7 cellular contexts compared by ENCODE assay signal in genomic region chr21:33323610-33324009, GRCh38. TPM values are rescaled to one million over a fixed set of nuclear protein-coding genes. Genes with fewer than 3 reads are reported as not detected.
DNase-seq lines count a peak whose midpoint lies in the region; TF ChIP-seq lines count a peak whose summit lies in the region.
"Not testable (repeated sequence)": the region's sequence is repeated elsewhere in the genome, so short reads cannot be mapped to it uniquely, and the experiment has no call there.

No MANE protein-coding gene starts in this region.

- not testable (repeated sequence) for H3K4me1 Mint-ChIP-seq in endodermal cell

- H3K9ac ChIP-seq in Loucy (ENCODE audit: low read depth, low read length, poor library complexity, severe bottlenecking), result peak overlapping the region; percentile 95
- H3K9ac ChIP-seq in endodermal cell (ENCODE audit: extremely low read depth, low read length, poor library complexity, severe bottlenecking), result not testable (repeated sequence)

- H3K4me3 ChIP-seq in DOHH2 (ENCODE audit: low read length) (peak overlapping the region; percentile 98), Loucy (ENCODE audit: low read length, poor library complexity, severe bottlenecking) (peak overlapping the region; percentile 95), endodermal cell (ENCODE audit: low read length) (peak overlapping the region; percentile 92), hepatocyte (peak overlapping the region; percentile 66), muscle layer of duodenum (ENCODE audit: low read depth in 1 of 2, low read length in 2 of 2) (peak overlapping the region; percentile 90 to 96), spleen (peak overlapping the region in 5 of 8 donors; percentile 79 to 98 (median 90))

- peaks cover 10% of the 10 kb centered on the region for H3F3A ChIP-seq in DOHH2 (ENCODE audit: control insufficient read depth, insufficient read depth)
- not testable (repeated sequence) for H3F3A ChIP-seq in Loucy (ENCODE audit: low read depth)

- intact Hi-C loops in spleen (cut with DNase I; ENCODE audit: low total_unique reads), result not testable (repeated sequence)

- not testable (repeated sequence) for H3K27me3 ChIP-seq in DOHH2 (ENCODE audit: control insufficient read depth, low read length); Loucy (ENCODE audit: insufficient read depth, low read length, poor library complexity, severe bottlenecking); endodermal cell (ENCODE audit: control insufficient read depth, insufficient read depth, low read length, poor library complexity, severe bottlenecking); hepatocyte; muscle layer of duodenum (ENCODE audit: low read depth, low read length); spleen (replicated peaks in 1 of 7)

- DNase-seq in endodermal cell; hepatocyte (ENCODE audit: low spot score); spleen: not testable (repeated sequence)

- H3K36me3 ChIP-seq in DOHH2 (ENCODE audit: control insufficient read depth, low read length), result peaks cover 33% of the 10 kb centered on the region
- H3K36me3 ChIP-seq in Loucy (ENCODE audit: insufficient read depth, low read length); endodermal cell (ENCODE audit: control insufficient read depth, insufficient read depth, low read length); hepatocyte (replicated peaks; ENCODE audit: insufficient read depth, low read depth); muscle layer of duodenum (ENCODE audit: control insufficient read depth in 1 of 2, insufficient read depth in 2 of 2, low read length in 2 of 2); spleen: not testable (repeated sequence)

- H3K4me3 Mint-ChIP-seq in endodermal cell, result not testable (repeated sequence)

- H3K4me1 ChIP-seq in DOHH2 (ENCODE audit: control insufficient read depth, low read length) (peaks cover 34% of the 10 kb centered on the region), Loucy (ENCODE audit: insufficient read depth, low read length, poor library complexity, severe bottlenecking) (peaks cover 35% of the 10 kb centered on the region), hepatocyte (ENCODE audit: insufficient read depth) (peaks cover 10% of the 10 kb centered on the region), muscle layer of duodenum (ENCODE audit: control insufficient read depth in 1 of 2, insufficient read depth in 2 of 2, low read length in 2 of 2) (peaks cover 0 to 17% of the 10 kb centered on the region in 2 donors), spleen (peaks cover 27 to 43% (median 34%) of the 10 kb centered on the region in 6 donors)
- H3K4me1 ChIP-seq in endodermal cell (ENCODE audit: control insufficient read depth, insufficient read depth, low read length), result not testable (repeated sequence)

- not testable (repeated sequence) for H3K9me3 Mint-ChIP-seq in endodermal cell

- peak overlapping the region; percentile 89 for H3K27ac ChIP-seq in DOHH2 (ENCODE audit: low read depth, low read length)
- peak overlapping the region; percentile 100 for H3K27ac ChIP-seq in VCaP
- not testable (repeated sequence) for H3K27ac ChIP-seq in endodermal cell (ENCODE audit: low read depth, low read length); hepatocyte; muscle layer of duodenum (ENCODE audit: low read length)
- peak overlapping the region in 7 of 8 donors; percentile 98 to 100 (median 99) for H3K27ac ChIP-seq in spleen

- H3K4me2 ChIP-seq in DOHH2 (ENCODE audit: low read length) (peak overlapping the region; percentile 84), Loucy (ENCODE audit: low read depth, low read length, poor library complexity, severe bottlenecking) (peak overlapping the region; percentile 72), hepatocyte (peak overlapping the region; percentile 78)

- H3K9me3 ChIP-seq in DOHH2 (ENCODE audit: control insufficient read depth, insufficient read depth, low read length); Loucy (ENCODE audit: insufficient read depth, low read depth, low read length); endodermal cell (ENCODE audit: control insufficient read depth, low read length); hepatocyte (ENCODE audit: low read depth); muscle layer of duodenum (ENCODE audit: control insufficient read depth in 1 of 2, low read length in 2 of 2); spleen: not testable (repeated sequence)

- TF ChIP-seq CTCF in DOHH2 (IDR thresholded peaks at IDR 0.05; ENCODE audit: low read depth, low read length, poor library complexity, severe bottlenecking); Loucy (conservative IDR thresholded peaks at IDR 0.05; ENCODE audit: low read length); VCaP (conservative IDR thresholded peaks at IDR 0.05); endodermal cell (conservative IDR thresholded peaks at IDR 0.05); hepatocyte (IDR thresholded peaks at IDR 0.05; ENCODE audit: poor library complexity); spleen (IDR thresholded peaks at IDR 0.05 in 8 of 11, conservative IDR thresholded peaks at IDR 0.05 in 3 of 11): not testable (repeated sequence)

- not testable (repeated sequence) for H4K20me1 ChIP-seq in DOHH2 (ENCODE audit: control insufficient read depth, insufficient read depth, low read depth, low read length); hepatocyte (ENCODE audit: insufficient read depth, poor library complexity, severe bottlenecking)
- peaks cover 31% of the 10 kb centered on the region for H4K20me1 ChIP-seq in Loucy (ENCODE audit: insufficient read depth, low read length, poor library complexity, severe bottlenecking)

- H2AFZ ChIP-seq in Loucy (ENCODE audit: low read length); hepatocyte: not testable (repeated sequence)

- H3K27ac Mint-ChIP-seq in endodermal cell, result not testable (repeated sequence)

- not testable (repeated sequence) for H3K9me2 ChIP-seq in DOHH2 (replicated peaks; ENCODE audit: control insufficient read depth, low read length); Loucy (replicated peaks; ENCODE audit: low read depth, low read length); hepatocyte (replicated peaks; ENCODE audit: insufficient read depth)

- not testable (repeated sequence) for H3K36me3 Mint-ChIP-seq in endodermal cell (ENCODE audit: low read depth)

- H3K27me3 Mint-ChIP-seq in endodermal cell (ENCODE audit: insufficient read depth), result not testable (repeated sequence)

- not testable (repeated sequence) for TF ChIP-seq POLR2A in spleen (IDR thresholded peaks at IDR 0.05)

- H3K79me2 ChIP-seq in DOHH2 (ENCODE audit: control insufficient read depth, low read length), result peaks cover 49% of the 10 kb centered on the region
- H3K79me2 ChIP-seq in Loucy (ENCODE audit: insufficient read depth, low read length), result peaks cover 38% of the 10 kb centered on the region
- peaks cover 31% of the 10 kb centered on the region for H3K79me2 ChIP-seq in hepatocyte

RNA-seq across cellular contexts. Expression of gene IFNAR1, which starts 1.2 kb away (rescaled TPM):
- total RNA-seq in endodermal cell (10 to 100 TPM; 11.7 to 16.9 TPM), hepatocyte (23.1 and 26.9 TPM in 2 replicates), spleen (10 to 100 TPM; 53.2 to 86.1 (median 75.6) TPM)
- polyA plus RNA-seq in endodermal cell (2013, experiment 1 of 2), result 20.8 TPM
- polyA plus RNA-seq in endodermal cell (2013, experiment 2 of 2), result 18.7 TPM
- polyA plus RNA-seq in hepatocyte (29.0 and 33.4 TPM in 2 replicates), spleen (10 to 100 TPM in 2 of 3 donors, 1 to 10 TPM in 1; 9.2 to 12.8 (median 10.1) TPM)

RNA-seq across cellular contexts. Expression of gene IL10RB, which starts 57.4 kb away (rescaled TPM):
- total RNA-seq in endodermal cell (1 to 10 TPM; 4.1 to 5.3 TPM), hepatocyte (27.1 and 30.2 TPM in 2 replicates), spleen (10 to 100 TPM; 44.1 to 89.7 (median 60.7) TPM)
- 11.6 TPM for polyA plus RNA-seq in endodermal cell (2013, experiment 1 of 2)
- 8.9 TPM for polyA plus RNA-seq in endodermal cell (2013, experiment 2 of 2)
- polyA plus RNA-seq in hepatocyte (23.4 and 29.2 TPM in 2 replicates), spleen (10 to 100 TPM; 25.4 to 29.6 (median 29.3) TPM)
